In the genomic region with DNA sequence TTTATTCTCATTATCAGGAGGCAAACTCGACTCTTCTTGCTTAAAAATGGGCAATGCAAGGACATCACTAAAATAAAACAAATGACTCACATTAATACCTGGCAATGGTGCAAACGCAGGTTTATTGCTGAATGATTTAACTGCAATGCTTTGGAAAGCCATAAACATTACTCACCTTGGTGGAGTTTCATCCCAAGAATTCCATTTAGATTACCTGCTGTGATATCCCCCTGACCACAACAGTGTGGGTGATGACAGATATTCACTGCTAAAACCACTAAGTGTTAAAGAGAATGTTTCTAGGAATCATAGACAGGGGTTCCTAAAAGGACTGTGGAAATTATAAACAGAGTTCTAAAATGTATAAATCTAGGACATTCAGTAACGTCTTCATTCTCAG, we compare ENCODE assay signal across 14 cellular contexts. TPM values are rescaled to one million over a fixed set of nuclear protein-coding genes. Genes with fewer than 3 reads are reported as not detected.
DNase-seq lines count a peak whose midpoint lies in the region; ATAC-seq and TF ChIP-seq lines count a peak whose summit lies in the region.
"Had no signal": no experiment of that assay in that cellular context is flagged by ENCODE, and none has a peak within 500 bp of the region (broad histone marks: within the 10 kb centered on the region; RNA-seq: fewer than 3 reads in every experiment).

No MANE protein-coding gene starts in this region.

- dilution Hi-C loops in IMR-90 (cut with HindIII; ENCODE audit: low sequenced_read_pairs, unreplicated experiment) = no loop called here

- POLR2A ChIA-PET in IMR-90 (lab: Charles Lee; ENCODE audit: unreplicated experiment) = no interaction called here

- no peak overlapping the region for H2AK5ac ChIP-seq in IMR-90 (ENCODE audit: low read depth, low read length)

- no peak overlapping the region for H3K14ac ChIP-seq in IMR-90 (replicated peaks; ENCODE audit: low read depth, low read length)

- H3K27ac ChIP-seq in IMR-90 (ENCODE audit: insufficient read depth, low read length) = no peak overlapping the region

- H3K9me3 ChIP-seq in IMR-90 (ENCODE audit: control insufficient read depth, insufficient read depth, low read length) = no peaks in the 10 kb centered on the region

- no peak overlapping the region for H2BK120ac ChIP-seq in IMR-90 (ENCODE audit: low read depth, low read length)

- DNase-seq in EL = peak; percentile 62
- DNase-seq in IMR-90 = peak; percentile 84
- peak; percentile 82 for DNase-seq in astrocyte of the spinal cord (ENCODE audit: low read depth, low spot score)
- DNase-seq in myocyte (ENCODE audit: low read depth) = peak; percentile 66
- DNase-seq in NCI-H187 treated with DMSO at 0.1 percent for 48 hours (lab: John Stamatoyannopoulos, UW) = no peak
- DNase-seq in C1 segment of cervical spinal cord (lab: John Stamatoyannopoulos, UW) = no peak
- DNase-seq in activated CD4-positive, alpha-beta T cell treated with anti-CD3 and anti-CD28 coated beads for 1 hour = no peak
- DNase-seq: activated CD4-positive, alpha-beta T cell treated with anti-CD3 and anti-CD28 coated beads, Interleukin-2, amount 50 U/mL, for 4 hours; activated effector memory CD4-positive, alpha-beta T cell treated with Interleukin-2 at 50 U/mL for 16 hours; CD8-positive, alpha-beta T cell; effector memory CD4-positive, alpha-beta T cell; left cardiac atrium; NCI-H2171 had no signal

- TF ChIP-seq CTCF in IMR-90 (conservative IDR thresholded peaks at IDR 0.05; ENCODE audit: low read depth, low read length) (no peak), astrocyte of the spinal cord (IDR thresholded peaks at IDR 0.05; ENCODE audit: low read depth, low read length) (no peak)

- no peak overlapping the region for H4K5ac ChIP-seq in IMR-90 (ENCODE audit: low read depth, low read length)

- peaks cover 4% of the 10 kb centered on the region; the same call in 1 of the 2 replicates for H4K20me1 ChIP-seq in IMR-90 (ENCODE audit: insufficient read depth, low read length)

- no peak for TF ChIP-seq POLR2A in IMR-90 (IDR thresholded peaks at IDR 0.05; ENCODE audit: low read depth, low read length)

- no peak overlapping the region for H3K56ac ChIP-seq in IMR-90 (ENCODE audit: extremely low read depth, insufficient read depth, low read length)

- H3K4me1 ChIP-seq in IMR-90 (ENCODE audit: control insufficient read depth, insufficient read depth, low read length) = peaks cover 2% of the 10 kb centered on the region; the same call in 1 of the 2 replicates

- no peak overlapping the region for H2BK5ac ChIP-seq in IMR-90 (ENCODE audit: low read depth, low read length, poor library complexity, severe bottlenecking)

- H3K23ac ChIP-seq in IMR-90 (ENCODE audit: low read depth, low read length) = no peak overlapping the region

- H2BK20ac ChIP-seq in IMR-90 (ENCODE audit: low read depth, low read length) = no peak overlapping the region

- peaks cover 0 to 10% of the 10 kb centered on the region in 2 experiments; a peak in 1 of 4 replicates for H3K79me1 ChIP-seq in IMR-90 (ENCODE audit: low read depth in 1 of 2, low read length in 2 of 2)

- CTCF ChIA-PET in IMR-90 (lab: Yijun Ruan, JAX) = no interaction called here

- no peaks in the 10 kb centered on the region for H3K27me3 ChIP-seq in IMR-90 (ENCODE audit: control insufficient read depth, insufficient read depth, low read length)

- H4K91ac ChIP-seq in IMR-90 (ENCODE audit: insufficient read depth, low read depth, low read length) = no peak overlapping the region

- peaks cover 4% of the 10 kb centered on the region for H3K36me3 ChIP-seq in IMR-90 (ENCODE audit: control insufficient read depth, insufficient read depth, low read length)

- ATAC-seq in IMR-90 (ENCODE audit: low read depth) = no peak; the same call in 1 of the 2 replicates
- ATAC-seq in GM21528 (IDR thresholded peaks at IDR 0.05; ENCODE audit: low FRiP score, unreplicated experiment) = no peak
- ATAC-seq: CD8-positive, alpha-beta T cell; left cardiac atrium had no signal

- BruUV-seq in IMR-90 (replicated peaks; lab: Mats Ljungman, UMichigan) = no TSS peak

- no peak overlapping the region for H4K8ac ChIP-seq in IMR-90 (ENCODE audit: low read depth in 2 of 2, low read length in 2 of 2)

- intact Hi-C loops in IMR-90 (cut with micrococcal nuclease) = no loop called here

- in situ Hi-C loops in IMR-90 (cut with MboI; ENCODE audit: low sequenced_read_pairs) = no loop called here
- in situ Hi-C loops in astrocyte of the spinal cord (cut with HindIII; ENCODE audit: low sequenced_read_pairs) = no loop called here

- 80% methylated on average over 1 of the region's 3 CpGs; no CpG with 5 or more reads in 1 of the 2 experiments for WGBS in IMR-90 (ENCODE audit: extremely low coverage in 2 of 2, insufficient read length in 1 of 2), 2 experiments

- H2BK15ac ChIP-seq in IMR-90 (ENCODE audit: low read depth, low read length) = no peak overlapping the region

- no peak for TF ChIP-seq RAD21 in IMR-90 (IDR thresholded peaks at IDR 0.05; ENCODE audit: low read length)

- H2AK9ac ChIP-seq in IMR-90 (replicated peaks; ENCODE audit: low read depth, low read length, poor library complexity) = no peak overlapping the region

- no peak overlapping the region for H3K9ac ChIP-seq in IMR-90 (ENCODE audit: low read depth, low read length)

- H3K4ac ChIP-seq in IMR-90 (ENCODE audit: low read depth, low read length) = no peak overlapping the region

- H3K4me2 ChIP-seq in IMR-90 (ENCODE audit: low read depth, low read length) = no peak overlapping the region

- H2AFZ ChIP-seq in IMR-90 (replicated peaks; ENCODE audit: low read length, poor library complexity) = no peak overlapping the region

- H3K4me3 ChIP-seq in IMR-90 (ENCODE audit: insufficient read depth, low read depth, low read length) (no peak overlapping the region), astrocyte of the spinal cord (ENCODE audit: low read depth, low read length) (no peak overlapping the region)

- H3K18ac ChIP-seq in IMR-90 (ENCODE audit: low read depth, low read length) = no peak overlapping the region

- no peaks in the 10 kb centered on the region for H3K9me1 ChIP-seq in IMR-90 (ENCODE audit: insufficient read depth, low read length)

TF ChIP-seq in IMR-90, 13 proteins besides CTCF, POLR2A, EP300 and RAD21:
- peak; percentile 33; the same call in 1 of the 2 replicates for TF ChIP-seq FOS (IDR thresholded peaks at IDR 0.05; ENCODE audit: low read depth, low read length)
- TF ChIP-seq, protein P1, sequence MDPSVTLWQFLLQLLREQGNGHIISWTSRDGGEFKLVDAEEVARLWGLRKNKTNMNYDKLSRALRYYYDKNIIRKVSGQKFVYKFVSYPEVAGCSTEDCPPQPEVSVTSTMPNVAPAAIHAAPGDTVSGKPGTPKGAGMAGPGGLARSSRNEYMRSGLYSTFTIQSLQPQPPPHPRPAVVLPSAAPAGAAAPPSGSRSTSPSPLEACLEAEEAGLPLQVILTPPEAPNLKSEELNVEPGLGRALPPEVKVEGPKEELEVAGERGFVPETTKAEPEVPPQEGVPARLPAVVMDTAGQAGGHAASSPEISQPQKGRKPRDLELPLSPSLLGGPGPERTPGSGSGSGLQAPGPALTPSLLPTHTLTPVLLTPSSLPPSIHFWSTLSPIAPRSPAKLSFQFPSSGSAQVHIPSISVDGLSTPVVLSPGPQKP (IDR thresholded peaks at IDR 0.05; ENCODE audit: borderline replicate concordance, low read depth, low read length) = no peak
- no peak for TF ChIP-seq MXI1 (IDR thresholded peaks at IDR 0.05; ENCODE audit: borderline replicate concordance, low read depth, low read length)
- TF ChIP-seq, protein P2, sequence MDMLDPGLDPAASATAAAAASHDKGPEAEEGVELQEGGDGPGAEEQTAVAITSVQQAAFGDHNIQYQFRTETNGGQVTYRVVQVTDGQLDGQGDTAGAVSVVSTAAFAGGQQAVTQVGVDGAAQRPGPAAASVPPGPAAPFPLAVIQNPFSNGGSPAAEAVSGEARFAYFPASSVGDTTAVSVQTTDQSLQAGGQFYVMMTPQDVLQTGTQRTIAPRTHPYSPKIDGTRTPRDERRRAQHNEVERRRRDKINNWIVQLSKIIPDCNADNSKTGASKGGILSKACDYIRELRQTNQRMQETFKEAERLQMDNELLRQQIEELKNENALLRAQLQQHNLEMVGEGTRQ (IDR thresholded peaks at IDR 0.05; ENCODE audit: low read depth, low read length) = no peak
- no peak for TF ChIP-seq CHD1 (IDR thresholded peaks at IDR 0.05; ENCODE audit: low read depth, low read length)
- TF ChIP-seq CEBPB (IDR thresholded peaks at IDR 0.05; ENCODE audit: low read depth, low read length) = peak; percentile 42; the same call in 1 of the 2 replicates
- no peak for TF ChIP-seq MAFK (IDR thresholded peaks at IDR 0.05; ENCODE audit: low read depth, low read length)
- TF ChIP-seq SMC3 (IDR thresholded peaks at IDR 0.05; ENCODE audit: low read depth, low read length) = no peak

RNA-seq across cellular contexts. Expression of a gene that starts 35.3 kb away (rescaled TPM):
- total RNA-seq in IMR-90 (2012; rRNA removed) (14.0 and 16.7 TPM in 2 replicates), myocyte (33.5 and 40.0 TPM in 2 replicates)
- 21.7 and 22.2 TPM in 2 replicates for polyA plus RNA-seq in IMR-90 (2012; rRNA removed)
- 13.7 and 15.6 TPM in 2 replicates for polyA plus RNA-seq in IMR-90 (2012; cell fraction: cytosol; rRNA removed)
- 26.4 and 49.4 TPM in 2 replicates for polyA plus RNA-seq in IMR-90 (2012; cell fraction: nucleus; rRNA removed; ENCODE audit: low replicate concordance)
- 31.9 TPM for polyA plus RNA-seq in myocyte (2012)

RNA-seq across cellular contexts. Expression of a gene that starts 54.2 kb away (rescaled TPM):
- total RNA-seq in IMR-90 (2012; rRNA removed) = 10.0 and 13.3 TPM in 2 replicates
- 13.8 and 15.4 TPM in 2 replicates for polyA plus RNA-seq in IMR-90 (2012; rRNA removed)
- 4.6 and 9.0 TPM in 2 replicates for polyA plus RNA-seq in IMR-90 (2012; cell fraction: cytosol; rRNA removed)
- 3.1 and 19.2 TPM in 2 replicates for polyA plus RNA-seq in IMR-90 (2012; cell fraction: nucleus; rRNA removed; ENCODE audit: low replicate concordance)
- 15.2 and 17.2 TPM in 2 replicates for total RNA-seq in myocyte
- 25.8 TPM for polyA plus RNA-seq in myocyte (2012)

Comparison
In these comparisons a context has a peak if more than half of its experiments do, and no peak if none do; other contexts are left out.
1. DNase-seq: peak in EL (single experiment), IMR-90 (single experiment), astrocyte of the spinal cord (single experiment) and myocyte (single experiment); none in NCI-H187 treated with DMSO at 0.1 percent for 48 hours (single experiment), C1 segment of cervical spinal cord (0 of 14) and activated CD4-positive, alpha-beta T cell treated with anti-CD3 and anti-CD28 coated beads for 1 hour (single experiment).